In genomic region chrX:141142946-141143345, GRCh38 we compare ENCODE assay signal across 21 cellular contexts.
"Had no signal": no experiment of that assay in that cellular context is flagged by ENCODE, and none has a peak within 500 bp of the region (broad histone marks: within the 10 kb centered on the region; RNA-seq: fewer than 3 reads in every experiment).

No MANE protein-coding gene starts in this region.

- DNase-seq: activated CD4-positive, alpha-beta T cell treated with anti-CD3 and anti-CD28 coated beads for 48 hours; activated CD4-positive, alpha-beta T cell treated with anti-CD3 and anti-CD28 coated beads, Interleukin-2, amount 50 U/mL, for 48 hours; activated CD8-positive, alpha-beta memory T cell treated with anti-CD3 and anti-CD28 coated beads for 24 hours; activated effector memory CD4-positive, alpha-beta T cell treated with anti-CD3 and anti-CD28 coated beads, Interleukin-2, amount 50 U/mL, for 16 hours; activated naive CD4-positive, alpha-beta T cell treated with anti-CD3 and anti-CD28 coated beads, Interleukin-2, amount 10 ng/mL, durations not matched to agents 7 days and 5 days; activated naive CD8-positive, alpha-beta T cell treated with anti-CD3 and anti-CD28 coated beads, Interleukin-2, amount 10 ng/mL, durations not matched to agents 7 days and 5 days; activated T-cell treated with anti-CD3 and anti-CD28 coated beads, Interleukin-2, amount 50 U/mL, for 1 hour; amniotic stem cell; colonic mucosa; effector CD8-positive, alpha-beta T cell; left lung; lower lobe of right lung; mesenchymal stem cell; stimulated activated naive CD4-positive, alpha-beta T cell treated with Interleukin-2 at 50 U/mL for 16 hours; SW 1271; T-helper 9 cell; testis; transverse colon; WERI-Rb-1 had no signal

- H3K4me3 ChIP-seq: breast epithelium, colonic mucosa, left lung, lower lobe of right lung, right atrium auricular region, testis, transverse colon had no signal
